ENCODE assay signal across 22 cellular contexts in the genomic region with DNA sequence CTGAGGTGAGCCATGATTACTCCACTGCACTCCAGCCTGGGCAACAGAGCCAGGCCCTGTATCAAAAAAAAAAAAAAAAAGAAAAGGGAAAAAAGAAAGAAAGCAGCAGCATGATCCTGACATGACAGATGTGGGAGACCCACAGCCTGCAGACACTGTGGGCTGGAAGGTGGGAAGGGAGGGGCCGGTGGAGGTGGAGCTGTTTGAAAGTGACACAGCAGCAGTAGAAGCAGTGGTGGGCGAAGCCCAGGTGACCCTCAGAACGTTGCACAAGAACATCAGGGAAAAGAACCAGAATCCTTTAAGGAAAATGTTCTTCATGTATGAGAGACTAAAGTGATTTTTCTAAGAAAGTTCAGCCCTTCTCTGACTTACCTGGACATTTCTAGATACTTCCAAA. TPM values are rescaled to one million over a fixed set of nuclear protein-coding genes. Genes with fewer than 3 reads are reported as not detected.
A peak's percentile ranks its signal among the peaks of the same experiment; 100 is the strongest.
DNase-seq lines count a peak whose midpoint lies in the region; ATAC-seq and TF ChIP-seq lines count a peak whose summit lies in the region.
"Had no signal": no experiment of that assay in that cellular context is flagged by ENCODE, and none has a peak within 500 bp of the region (broad histone marks: within the 10 kb centered on the region; RNA-seq: fewer than 3 reads in every experiment).

No MANE protein-coding gene starts in this region.

- WGBS in mammary epithelial cell (ENCODE audit: low coverage, missing lambda C conversion rate), result 69% methylated on average over 2 of the region's 3 CpGs

- H3K27ac ChIP-seq in mammary epithelial cell (ENCODE audit: insufficient read depth, low read depth, low read length) (no peak overlapping the region), RWPE1 (peak overlapping the region; percentile 51), upper lobe of right lung (no peak overlapping the region)
- H3K27ac ChIP-seq: C4-2B had no signal

- intact Hi-C loops in MCF 10A (cut with micrococcal nuclease) (no loop called here), mammary epithelial cell (cut with micrococcal nuclease) (loop anchor here (10.0 kb wide), 1 partner anchor 472 kb away; no protein-coding TSS in a partner anchor), upper lobe of right lung (cut with DNase I) (no loop called here)

- H3K27ac Mint-ChIP-seq in MCF 10A (ENCODE audit: low read depth, unreplicated experiment), result peak overlapping the region; percentile 2
- H3K27ac Mint-ChIP-seq: GM23338 had no signal

- ATAC-seq in upper lobe of right lung, result no peak
- no peak for ATAC-seq in HG03280 (IDR thresholded peaks at IDR 0.05; ENCODE audit: unreplicated experiment)
- no peak for ATAC-seq in HG03439 (IDR thresholded peaks at IDR 0.05; ENCODE audit: unreplicated experiment)
- ATAC-seq: GM23338 had no signal

- no peak overlapping the region for H2AFZ ChIP-seq in mammary epithelial cell (ENCODE audit: low read depth, low read length)
- H2AFZ ChIP-seq: GM23338 had no signal

- POLR2A ChIA-PET in MCF 10A (lab: Yijun Ruan, JAX), result interaction anchor here (1.0 to 2.0 kb wide), 7 partner anchors 161 to 449 kb away, joined by 3 to 14 read pairs (median 4); partner anchors contain the start of genes C11orf98, CSKMT and TUT1
- POLR2A ChIA-PET in RWPE1 (lab: Yijun Ruan, JAX; ENCODE audit: low non-redundant PET), result no interaction called here

- dilution Hi-C loops in mammary epithelial cell (cut with HindIII; ENCODE audit: low sequenced_read_pairs), result loop anchor here (5.0 to 25.0 kb wide), 3 partner anchors 105 to 470 kb away; no protein-coding TSS in a partner anchor

- TF ChIP-seq CTCF in MCF 10A (IDR thresholded peaks at IDR 0.05; ENCODE audit: unreplicated experiment), result no peak
- TF ChIP-seq CTCF in mammary epithelial cell (conservative IDR thresholded peaks at IDR 0.05 in 1 of 2, IDR thresholded peaks at IDR 0.05 in 1 of 2; ENCODE audit: extremely low read depth in 1 of 2, insufficient read depth in 1 of 2, low read depth in 1 of 2, low read length in 2 of 2), result no peak
- TF ChIP-seq CTCF in RWPE1 (conservative IDR thresholded peaks at IDR 0.05; ENCODE audit: low read depth), result no peak
- no peak for TF ChIP-seq CTCF in upper lobe of right lung (IDR thresholded peaks at IDR 0.05)

- H3K9me3 Mint-ChIP-seq in MCF 10A (ENCODE audit: unreplicated experiment), result no peaks in the 10 kb centered on the region
- H3K9me3 Mint-ChIP-seq: GM23338 had no signal

- DNase-seq in MCF 10A (ENCODE audit: unreplicated experiment) (no peak), mammary epithelial cell (no peak), RWPE1 (ENCODE audit: low spot score) (no peak), mesenteric fat pad (ENCODE audit: low spot score) (peak; percentile 49), upper lobe of right lung (peak; percentile 18), erythroblast (lab: John Stamatoyannopoulos, UW) (no peak)
- DNase-seq: 8988T, EL, MM.1S, NCI-H1092 treated with DMSO at 0.1 percent for 48 hours, NCI-H1436 treated with DMSO at 0.1 percent for 48 hours, NCI-H2227 treated with DMSO at 0.1 percent for 48 hours, NCI-H510A, NCI-H748 treated with DMSO at 0.1 percent for 48 hours, Right ventricle myocardium superior had no signal

- no peaks in the 10 kb centered on the region for H4K20me1 ChIP-seq in mammary epithelial cell (ENCODE audit: insufficient read depth, low read length)

- no peak overlapping the region for H3K4me3 Mint-ChIP-seq in MCF 10A (ENCODE audit: unreplicated experiment)
- H3K4me3 Mint-ChIP-seq: GM23338 had no signal

- H3K4me3 ChIP-seq in mammary epithelial cell (replicated peaks in 1 of 3; ENCODE audit: insufficient read depth in 1 of 3, low read depth in 2 of 3, low read length in 3 of 3) (no peak overlapping the region), upper lobe of right lung (no peak overlapping the region)
- H3K4me3 ChIP-seq: GM23338, HAP-1 had no signal

- BruUV-seq in MCF 10A (replicated peaks; lab: Mats Ljungman, UMichigan) (no TSS peak), mammary epithelial cell (replicated peaks; lab: Mats Ljungman, UMichigan) (no TSS peak)

- H3K79me2 ChIP-seq in mammary epithelial cell (ENCODE audit: insufficient read depth, low read length), result no peaks in the 10 kb centered on the region

- H3K36me3 Mint-ChIP-seq in MCF 10A (ENCODE audit: insufficient read depth, unreplicated experiment), result peaks cover 5% of the 10 kb centered on the region

- H3K4me1 Mint-ChIP-seq in MCF 10A (ENCODE audit: insufficient read depth, unreplicated experiment), result peaks cover 11% of the 10 kb centered on the region

- peaks cover 9% of the 10 kb centered on the region for H3K4me1 ChIP-seq in mammary epithelial cell (ENCODE audit: insufficient read depth, low read length)
- peaks cover 17% of the 10 kb centered on the region for H3K4me1 ChIP-seq in upper lobe of right lung
- H3K4me1 ChIP-seq: HAP-1 had no signal

- in situ Hi-C loops in mammary epithelial cell (cut with MboI; ENCODE audit: low sequenced_read_pairs in 2 of 2), result loop anchor here (10.0 to 25.0 kb wide), 5 partner anchors 162 to 470 kb away; partner anchors contain the start of genes STX5 (in 1 of the 2), TEX54 (in 1 of the 2) and WDR74 (in 1 of the 2)

- CTCF ChIA-PET in MCF 10A (lab: Yijun Ruan, JAX), result interaction anchor here (0.5 to 8.1 kb wide), 19 partner anchors 8 to 493 kb away, joined by 3 to 145 read pairs (median 5); partner anchors contain the start of gene CSKMT
- CTCF ChIA-PET in mammary epithelial cell (lab: Charles Lee; ENCODE audit: low non-redundant PET), result interaction anchor here (0.5 to 0.7 kb wide), 2 partner anchors 220 to 488 kb away, joined by 4 to 8 read pairs; no protein-coding TSS in a partner anchor
- CTCF ChIA-PET in RWPE1 (lab: Yijun Ruan, JAX), result interaction anchor here (1.0 to 1.3 kb wide), 3 partner anchors 32 to 171 kb away, joined by 3 to 7 read pairs (median 3); no protein-coding TSS in a partner anchor

- H3K4me2 ChIP-seq in mammary epithelial cell (ENCODE audit: insufficient read depth, low read depth, low read length), result no peak overlapping the region
- H3K4me2 ChIP-seq: GM23338 had no signal

- H3K9ac ChIP-seq in mammary epithelial cell (ENCODE audit: insufficient read depth, low read length), result no peak overlapping the region

- H3K27me3 ChIP-seq in mammary epithelial cell (ENCODE audit: insufficient read depth, low read length) (no peaks in the 10 kb centered on the region), upper lobe of right lung (no peaks in the 10 kb centered on the region)

- H3K9me3 ChIP-seq in mammary epithelial cell (replicated peaks; ENCODE audit: insufficient read depth, low read length), result no peaks in the 10 kb centered on the region
- H3K9me3 ChIP-seq in upper lobe of right lung, result no peaks in the 10 kb centered on the region
- H3K9me3 ChIP-seq: HAP-1 had no signal

- H3K36me3 ChIP-seq in mammary epithelial cell (ENCODE audit: insufficient read depth, low read length) (no peaks in the 10 kb centered on the region), upper lobe of right lung (peaks cover 4% of the 10 kb centered on the region)

- peaks cover 13% of the 10 kb centered on the region for H3K27me3 Mint-ChIP-seq in MCF 10A (ENCODE audit: insufficient read depth, unreplicated experiment)

- TF ChIP-seq POLR2A in erythroblast (IDR thresholded peaks at IDR 0.05; ENCODE audit: low read length), result no peak

RNA-seq across cellular contexts. Expression of gene SCGB1A1, which starts 26.3 kb away (rescaled TPM):
- not detected in 2 replicates for total RNA-seq in MCF 10A (2022)
- not detected for total RNA-seq in mammary epithelial cell
- polyA plus RNA-seq in mammary epithelial cell, result not detected
- not detected for polyA minus RNA-seq in mammary epithelial cell
- not detected for total RNA-seq in mesenteric fat pad
- 5.4 TPM for total RNA-seq in upper lobe of right lung
- total RNA-seq: GM23338, LHCN-M2, Right ventricle myocardium superior, SK-MEL-5 had no signal
- polyA plus RNA-seq: GM23338 had no signal

RNA-seq across cellular contexts. Expression of gene ASRGL1, which starts 55.3 kb away (rescaled TPM):
- total RNA-seq in MCF 10A (2022) (0.65 TPM in 1 of 2 replicates, not detected in the other), mammary epithelial cell (under 1 TPM in 1 of 2 donors, not detected in 1; 0.50 TPM), mesenteric fat pad (22.6 TPM), upper lobe of right lung (54.8 TPM)
- 0.32 TPM for polyA plus RNA-seq in mammary epithelial cell
- not detected for polyA minus RNA-seq in mammary epithelial cell
- total RNA-seq: LHCN-M2 had no signal

Comparison
In these comparisons a context has a peak if more than half of its experiments do, and no peak if none do; other contexts are left out.
1. DNase-seq: peak in mesenteric fat pad (single experiment) and upper lobe of right lung (single experiment); none in MCF 10A (single experiment), mammary epithelial cell (single experiment), RWPE1 (single experiment) and erythroblast (0 of 2).
2. RNA of gene ASRGL1, which starts 55.3 kb away (total RNA-seq): 54.8 TPM in upper lobe of right lung (single experiment) and 22.6 TPM in mesenteric fat pad (single experiment); 0.65 TPM in MCF 10A and 0.50 TPM in mammary epithelial cell; every median in the first group is over 10 times any median in the second.